8 cellular contexts compared by ENCODE assay signal in genomic region chr2:102082591-102083586, GRCh38. TPM values are rescaled to one million over a fixed set of nuclear protein-coding genes. Genes with fewer than 3 reads are reported as not detected.
A peak's percentile ranks its signal among the peaks of the same experiment; 100 is the strongest.
DNase-seq lines count a peak whose midpoint lies in the region; ATAC-seq, FAIRE-seq and TF ChIP-seq lines count a peak whose summit lies in the region.

No MANE protein-coding gene starts in this region.

- no peaks in the 10 kb centered on the region for H3K27me3 ChIP-seq in pancreas

- no peaks in the 10 kb centered on the region for H3K9me3 ChIP-seq in pancreas

- H3K4me3 ChIP-seq in epithelial cell of esophagus (ENCODE audit: low read length) (no peak overlapping the region), pancreas (no peak overlapping the region)

- WGBS in pancreas, 2 donors = 53 to 54% methylated on average over 11 of the region's 11 CpGs

- no peaks in the 10 kb centered on the region for H3K36me3 ChIP-seq in pancreas

- TF ChIP-seq CTCF in GM20000 (IDR thresholded peaks at IDR 0.05; ENCODE audit: extremely low read depth, missing control alignments) (no peak), epithelial cell of esophagus (IDR thresholded peaks at IDR 0.05; ENCODE audit: insufficient read depth, low read depth, low read length, missing control alignments) (no peak), pancreas (IDR thresholded peaks at IDR 0.05) (no peak)

- ATAC-seq in HG03571 (IDR thresholded peaks at IDR 0.05; ENCODE audit: unreplicated experiment) (peak; percentile 81), pancreas (peak; percentile 56 to 91 (median 86))

- peak; percentile 32 for DNase-seq in COLO829 (ENCODE audit: low spot score)
- peak; percentile 58 for DNase-seq in GM20000 (ENCODE audit: low spot score)
- DNase-seq in activated CD4-positive, alpha-beta T cell treated with anti-CD3 and anti-CD28 coated beads for 24 hours (ENCODE audit: low read depth in 2 of 2) = peak; percentile 28 to 41
- DNase-seq in epithelial cell of esophagus (ENCODE audit: low read depth) = peak; percentile 84
- DNase-seq in pancreas = no peak
- no peak for DNase-seq in NCI-H2171 (lab: John Stamatoyannopoulos, UW)
- no peak for DNase-seq in substantia nigra (lab: John Stamatoyannopoulos, UW)

- peaks cover 0 to 19% (median 18%) of the 10 kb centered on the region in 3 donors for H3K4me1 ChIP-seq in pancreas

- H3K27ac ChIP-seq in pancreas (peak overlapping the region in 3 of 4 donors; percentile 7 to 62 (median 61)), substantia nigra (ENCODE audit: low read depth, low read length, poor library complexity, severe bottlenecking) (no peak overlapping the region)

- no peak for FAIRE-seq in pancreas (lab: Jason Lieb, UNC)

- intact Hi-C loops in pancreas (cut with DNase I) = no loop called here

RNA-seq across cellular contexts. Expression of gene IL1R1, which starts 59.7 kb away (rescaled TPM):
- total RNA-seq in pancreas = 10 to 100 TPM; 17.1 to 74.5 (median 29.3) TPM
- polyA plus RNA-seq in pancreas = 10 to 100 TPM; 22.1 to 29.1 TPM

Comparison
In these comparisons a context has a peak if more than half of its experiments do, and no peak if none do; other contexts are left out.
1. DNase-seq: peak in COLO829 (single experiment), GM20000 (single experiment), activated CD4-positive, alpha-beta T cell treated with anti-CD3 and anti-CD28 coated beads for 24 hours (2 of 2) and epithelial cell of esophagus (single experiment); none in pancreas (0 of 6), NCI-H2171 (single experiment) and substantia nigra (0 of 49).